10 cellular contexts compared by ENCODE assay signal in genomic region chr13:80454245-80454644, GRCh38.
DNase-seq lines count a peak whose midpoint lies in the region; ATAC-seq and TF ChIP-seq lines count a peak whose summit lies in the region.
"Had no signal": no experiment of that assay in that cellular context is flagged by ENCODE, and none has a peak within 500 bp of the region (broad histone marks: within the 10 kb centered on the region; RNA-seq: fewer than 3 reads in every experiment).

No MANE protein-coding gene starts in this region.

- H4K20me1 ChIP-seq in OCI-LY3 (ENCODE audit: insufficient read depth, low read length): 0 out of 2 replicates have a peak, but pooled peaks cover 3% of the 10 kb centered on the region

- no peaks in the 10 kb centered on the region for H3K79me2 ChIP-seq in OCI-LY3 (ENCODE audit: low read length)

- ATAC-seq in GM19324 (IDR thresholded peaks at IDR 0.05; ENCODE audit: low FRiP score, unreplicated experiment) (peak; percentile 66), HG03060 (IDR thresholded peaks at IDR 0.05; ENCODE audit: low read depth, unreplicated experiment) (peak; percentile 98)
- ATAC-seq in naive thymus-derived CD4-positive, alpha-beta T cell: peak; percentile 74
- no peak for ATAC-seq in activated CD8-positive, alpha-beta T cell treated with anti-CD3 and anti-CD28 coated beads, Interleukin-2, amount 10 ng/mL, durations not matched to agents 7 days and 5 days

- intact Hi-C loops in naive thymus-derived CD4-positive, alpha-beta T cell (cut with micrococcal nuclease): no loop called here

- H3K27me3 Mint-ChIP-seq in naive thymus-derived CD4-positive, alpha-beta T cell: no peaks in the 10 kb centered on the region
- H3K27me3 Mint-ChIP-seq in activated CD8-positive, alpha-beta T cell treated with anti-CD3 and anti-CD28 coated beads, Interleukin-2, amount 10 ng/mL, durations not matched to agents 7 days and 5 days (ENCODE audit: low read depth): no peaks in the 10 kb centered on the region

- peaks cover 0 to 10% (median 0%) of the 10 kb centered on the region in 7 donors for H3K4me1 Mint-ChIP-seq in naive thymus-derived CD4-positive, alpha-beta T cell
- peaks cover 8% of the 10 kb centered on the region for H3K4me1 Mint-ChIP-seq in activated CD8-positive, alpha-beta T cell treated with anti-CD3 and anti-CD28 coated beads, Interleukin-2, amount 10 ng/mL, durations not matched to agents 7 days and 5 days (ENCODE audit: low read depth)

- H3K36me3 Mint-ChIP-seq in naive thymus-derived CD4-positive, alpha-beta T cell: no peaks in the 10 kb centered on the region
- no peaks in the 10 kb centered on the region for H3K36me3 Mint-ChIP-seq in activated CD8-positive, alpha-beta T cell treated with anti-CD3 and anti-CD28 coated beads, Interleukin-2, amount 10 ng/mL, durations not matched to agents 7 days and 5 days (ENCODE audit: low read depth)

- peak in 1 of 9 donors; percentile 18 for DNase-seq in naive thymus-derived CD4-positive, alpha-beta T cell
- DNase-seq in NCI-H524 (lab: John Stamatoyannopoulos, UW) (no peak), cortex of kidney (lab: John Stamatoyannopoulos, UW) (no peak), NCI-H69 (lab: John Stamatoyannopoulos, UW) (no peak)
- no peak for DNase-seq in activated CD8-positive, alpha-beta T cell treated with anti-CD3 and anti-CD28 coated beads, Interleukin-2, amount 10 ng/mL, durations not matched to agents 7 days and 5 days
- DNase-seq: mesenchymal stem cell had no signal

- H3K4me3 ChIP-seq in OCI-LY3 (ENCODE audit: low read length): no peak overlapping the region
- no peak overlapping the region for H3K4me3 ChIP-seq in naive thymus-derived CD4-positive, alpha-beta T cell (ENCODE audit: low read length)
- H3K4me3 ChIP-seq: ascending aorta had no signal

- H3K9me3 ChIP-seq in OCI-LY3 (ENCODE audit: insufficient read depth, low read length): no peaks in the 10 kb centered on the region
- no peaks in the 10 kb centered on the region for H3K9me3 ChIP-seq in naive thymus-derived CD4-positive, alpha-beta T cell (ENCODE audit: control insufficient read depth in 2 of 3, low read length in 3 of 3)
- H3K9me3 ChIP-seq: ascending aorta had no signal

- no peak overlapping the region for H3K4me3 Mint-ChIP-seq in naive thymus-derived CD4-positive, alpha-beta T cell
- no peak overlapping the region for H3K4me3 Mint-ChIP-seq in activated CD8-positive, alpha-beta T cell treated with anti-CD3 and anti-CD28 coated beads, Interleukin-2, amount 10 ng/mL, durations not matched to agents 7 days and 5 days

- peaks cover 15% of the 10 kb centered on the region for H3K4me1 ChIP-seq in OCI-LY3 (ENCODE audit: low read length)
- H3K4me1 ChIP-seq in naive thymus-derived CD4-positive, alpha-beta T cell (ENCODE audit: control insufficient read depth in 2 of 2, insufficient read depth in 2 of 2, low read length in 2 of 2): no peaks in the 10 kb centered on the region

- no peak overlapping the region for H2AFZ ChIP-seq in OCI-LY3 (ENCODE audit: low read depth, low read length)

- H3K36me3 ChIP-seq in OCI-LY3 (replicated peaks; ENCODE audit: low read depth, low read length): no peaks in the 10 kb centered on the region
- H3K36me3 ChIP-seq in naive thymus-derived CD4-positive, alpha-beta T cell (ENCODE audit: control insufficient read depth in 2 of 3, insufficient read depth in 3 of 3, low read length in 3 of 3): no peaks in the 10 kb centered on the region
- H3K36me3 ChIP-seq: ascending aorta had no signal

- peaks cover 0 to 7% (median 3%) of the 10 kb centered on the region in 11 donors for H3K9me3 Mint-ChIP-seq in naive thymus-derived CD4-positive, alpha-beta T cell
- H3K9me3 Mint-ChIP-seq in activated CD8-positive, alpha-beta T cell treated with anti-CD3 and anti-CD28 coated beads, Interleukin-2, amount 10 ng/mL, durations not matched to agents 7 days and 5 days (ENCODE audit: insufficient read depth): no peaks in the 10 kb centered on the region

- TF ChIP-seq CTCF in OCI-LY3 (IDR thresholded peaks at IDR 0.05; ENCODE audit: low read depth, low read length): no peak

- POLR2A ChIA-PET in naive thymus-derived CD4-positive, alpha-beta T cell (lab: Charles Lee): no interaction called here
- POLR2A ChIA-PET in activated CD8-positive, alpha-beta T cell treated with anti-CD3 and anti-CD28 coated beads, Interleukin-2, amount 10 ng/mL, durations not matched to agents 7 days and 5 days (lab: Charles Lee): no interaction called here

- no peak overlapping the region for H3K9ac ChIP-seq in OCI-LY3 (ENCODE audit: low read length)

- peak overlapping the region; percentile 40 for H3K4me2 ChIP-seq in OCI-LY3 (ENCODE audit: low read length)

- H3K27me3 ChIP-seq in OCI-LY3 (ENCODE audit: low read depth, low read length): peaks cover 73% of the 10 kb centered on the region
- no peaks in the 10 kb centered on the region for H3K27me3 ChIP-seq in naive thymus-derived CD4-positive, alpha-beta T cell (ENCODE audit: control insufficient read depth in 2 of 2, insufficient read depth in 2 of 2, low read length in 2 of 2)
- H3K27me3 ChIP-seq: ascending aorta had no signal

- no peak overlapping the region for H3K27ac Mint-ChIP-seq in naive thymus-derived CD4-positive, alpha-beta T cell
- H3K27ac Mint-ChIP-seq in activated CD8-positive, alpha-beta T cell treated with anti-CD3 and anti-CD28 coated beads, Interleukin-2, amount 10 ng/mL, durations not matched to agents 7 days and 5 days: no peak overlapping the region

- H3K27ac ChIP-seq in OCI-LY3 (ENCODE audit: low read length): no peak overlapping the region
- H3K27ac ChIP-seq in naive thymus-derived CD4-positive, alpha-beta T cell (ENCODE audit: low read depth, low read length): no peak overlapping the region
- H3K27ac ChIP-seq: ascending aorta had no signal

- CTCF ChIA-PET in naive thymus-derived CD4-positive, alpha-beta T cell (lab: Charles Lee): no interaction called here
- CTCF ChIA-PET in activated CD8-positive, alpha-beta T cell treated with anti-CD3 and anti-CD28 coated beads, Interleukin-2, amount 10 ng/mL, durations not matched to agents 7 days and 5 days (lab: Charles Lee): no interaction called here
